ENCODE assay signal across 8 cellular contexts in genomic region chr22:46072981-46073682, GRCh38.
DNase-seq lines count a peak whose midpoint lies in the region; TF ChIP-seq lines count a peak whose summit lies in the region.

No MANE protein-coding gene starts in this region.

- POLR2A ChIA-PET in HEK293 (lab: Yijun Ruan, JAX): interaction anchor here (0.7 to 3.4 kb wide), 10 partner anchors 11 to 222 kb away, joined by 3 to 25 read pairs (median 5); no protein-coding TSS in a partner anchor

- no peaks in the 10 kb centered on the region for H3K36me3 Mint-ChIP-seq in glutamatergic neuron (ENCODE audit: unreplicated experiment)

- H3K4me3 ChIP-seq in HEK293 (ENCODE audit: low read depth, low read length): peak overlapping the region; percentile 99
- H3K4me3 ChIP-seq in WERI-Rb-1 (ENCODE audit: low read depth, low read length): peak overlapping the region; percentile 73
- peak overlapping the region; percentile 96 for H3K4me3 ChIP-seq in left ventricle myocardium inferior
- H3K4me3 ChIP-seq in smooth muscle cell: peak overlapping the region; percentile 82

- H3K4me3 Mint-ChIP-seq in glutamatergic neuron (ENCODE audit: unreplicated experiment): no peak overlapping the region

- H3K9ac ChIP-seq in smooth muscle cell (ENCODE audit: low read depth): no peak overlapping the region

- H3K4me2 ChIP-seq in smooth muscle cell: peak overlapping the region; percentile 81

- 87% methylated on average over 16 of the region's 16 CpGs for WGBS in smooth muscle cell (ENCODE audit: low lambda C conversion rate)

- intact Hi-C loops in left ventricle myocardium inferior (cut with micrococcal nuclease): no loop called here

- CTCF ChIA-PET in HEK293 (lab: Yijun Ruan, JAX): interaction anchor here (1.0 to 2.9 kb wide), 8 partner anchors 25 to 79 kb away, joined by 3 to 40 read pairs (median 5); no protein-coding TSS in a partner anchor

- peaks cover 1% of the 10 kb centered on the region for H3K4me1 Mint-ChIP-seq in glutamatergic neuron (ENCODE audit: low read depth, unreplicated experiment)

- H3K27ac Mint-ChIP-seq in glutamatergic neuron (ENCODE audit: unreplicated experiment): no peak overlapping the region

- TF ChIP-seq CTCF in HEK293 (tag by site-specific recombination; IDR thresholded peaks at IDR 0.05) (no peak), WERI-Rb-1 (IDR thresholded peaks at IDR 0.05; ENCODE audit: low read depth, low read length) (no peak), left ventricle myocardium inferior (IDR thresholded peaks at IDR 0.05; ENCODE audit: borderline replicate concordance) (no peak), smooth muscle cell (IDR thresholded peaks at IDR 0.05; ENCODE audit: borderline replicate concordance, insufficient read depth, poor library complexity, severe bottlenecking) (no peak), glutamatergic neuron (IDR thresholded peaks at IDR 0.05; ENCODE audit: partially characterized antibody, unreplicated experiment) (no peak)

- no peaks in the 10 kb centered on the region for H3K27me3 ChIP-seq in WERI-Rb-1 (ENCODE audit: insufficient read depth, low read depth, severe bottlenecking)
- H3K27me3 ChIP-seq in left ventricle myocardium inferior (ENCODE audit: low read depth): no peaks in the 10 kb centered on the region
- peaks cover 24% of the 10 kb centered on the region for H3K27me3 ChIP-seq in smooth muscle cell (ENCODE audit: low read depth)

- H2AFZ ChIP-seq in smooth muscle cell (ENCODE audit: low read depth): no peak overlapping the region

- peaks cover 40% of the 10 kb centered on the region for H4K20me1 ChIP-seq in smooth muscle cell (ENCODE audit: low read depth)

- H3K36me3 ChIP-seq in HEK293 (ENCODE audit: control insufficient read depth in 2 of 2, insufficient read depth in 1 of 2, low read length in 2 of 2) (peaks cover 5 to 23% of the 10 kb centered on the region in 2 experiments; a peak in 1 of 3 replicates), WERI-Rb-1 (peaks cover 8% of the 10 kb centered on the region), left ventricle myocardium inferior (peaks cover 15% of the 10 kb centered on the region), smooth muscle cell (ENCODE audit: low read depth) (no peaks in the 10 kb centered on the region)

- peaks cover 7% of the 10 kb centered on the region for H3K9me3 Mint-ChIP-seq in glutamatergic neuron (ENCODE audit: unreplicated experiment)

- no peaks in the 10 kb centered on the region for H3K9me3 ChIP-seq in HEK293 (ENCODE audit: control insufficient read depth, insufficient read depth, low read depth, low read length)
- H3K9me3 ChIP-seq in WERI-Rb-1 (ENCODE audit: severe bottlenecking): no peaks in the 10 kb centered on the region
- no peaks in the 10 kb centered on the region for H3K9me3 ChIP-seq in left ventricle myocardium inferior (replicated peaks)
- H3K9me3 ChIP-seq in smooth muscle cell (replicated peaks; ENCODE audit: low read depth): no peaks in the 10 kb centered on the region

- peaks cover 15% of the 10 kb centered on the region for H3K27me3 Mint-ChIP-seq in glutamatergic neuron (ENCODE audit: unreplicated experiment)

- H3F3A ChIP-seq in smooth muscle cell (ENCODE audit: low read depth): peaks cover 8% of the 10 kb centered on the region

- DNase-seq in WERI-Rb-1: no peak
- DNase-seq in left ventricle myocardium inferior: peak; percentile 8
- no peak for DNase-seq in smooth muscle cell (lab: John Stamatoyannopoulos, UW; ENCODE audit: unreplicated experiment)
- DNase-seq in A172 (ENCODE audit: low spot score): no peak
- DNase-seq in glutamatergic neuron: no peak
- no peak for DNase-seq in Ammon's horn (ENCODE audit: low spot score)
- no peak for DNase-seq in NCI-H526 (lab: John Stamatoyannopoulos, UW)

- H3K27ac ChIP-seq in HEK293 (ENCODE audit: extremely low read depth, low read depth, low read length) (peak overlapping the region; percentile 100), WERI-Rb-1 (no peak overlapping the region), left ventricle myocardium inferior (replicated peaks) (peak overlapping the region; percentile 100), smooth muscle cell (ENCODE audit: low read depth) (no peak overlapping the region)

- H3K79me2 ChIP-seq in smooth muscle cell (ENCODE audit: low read depth): peaks cover 3% of the 10 kb centered on the region

- H3K4me1 ChIP-seq in HEK293 (ENCODE audit: control insufficient read depth, insufficient read depth, low read length) (peaks cover 23% of the 10 kb centered on the region), left ventricle myocardium inferior (peaks cover 86% of the 10 kb centered on the region), smooth muscle cell (ENCODE audit: low read depth) (peaks cover 4% of the 10 kb centered on the region)

TF ChIP-seq in HEK293, 187 proteins besides CTCF, POLR2A, EP300 and RAD21 (continues in another document):
- no peak for TF ChIP-seq ZNF660 (tag by site-specific recombination; IDR thresholded peaks at IDR 0.05)
- no peak for TF ChIP-seq GFI1B (tag by site-specific recombination; IDR thresholded peaks at IDR 0.05)
- no peak for TF ChIP-seq ZNF223 (tag by site-specific recombination; IDR thresholded peaks at IDR 0.05)
- peak; percentile 65 for TF ChIP-seq ZIC2 (tag by site-specific recombination; IDR thresholded peaks at IDR 0.05)
- no peak for TF ChIP-seq SALL2 (tag by site-specific recombination; IDR thresholded peaks at IDR 0.05; ENCODE audit: borderline replicate concordance)
- no peak for TF ChIP-seq ZSCAN23 (tag by site-specific recombination; IDR thresholded peaks at IDR 0.05)
- TF ChIP-seq, protein P1, sequence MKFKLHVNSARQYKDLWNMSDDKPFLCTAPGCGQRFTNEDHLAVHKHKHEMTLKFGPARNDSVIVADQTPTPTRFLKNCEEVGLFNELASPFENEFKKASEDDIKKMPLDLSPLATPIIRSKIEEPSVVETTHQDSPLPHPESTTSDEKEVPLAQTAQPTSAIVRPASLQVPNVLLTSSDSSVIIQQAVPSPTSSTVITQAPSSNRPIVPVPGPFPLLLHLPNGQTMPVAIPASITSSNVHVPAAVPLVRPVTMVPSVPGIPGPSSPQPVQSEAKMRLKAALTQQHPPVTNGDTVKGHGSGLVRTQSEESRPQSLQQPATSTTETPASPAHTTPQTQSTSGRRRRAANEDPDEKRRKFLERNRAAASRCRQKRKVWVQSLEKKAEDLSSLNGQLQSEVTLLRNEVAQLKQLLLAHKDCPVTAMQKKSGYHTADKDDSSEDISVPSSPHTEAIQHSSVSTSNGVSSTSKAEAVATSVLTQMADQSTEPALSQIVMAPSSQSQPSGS (tag by site-specific recombination; IDR thresholded peaks at IDR 0.05; ENCODE audit: low read depth): no peak
- TF ChIP-seq, protein P2, sequence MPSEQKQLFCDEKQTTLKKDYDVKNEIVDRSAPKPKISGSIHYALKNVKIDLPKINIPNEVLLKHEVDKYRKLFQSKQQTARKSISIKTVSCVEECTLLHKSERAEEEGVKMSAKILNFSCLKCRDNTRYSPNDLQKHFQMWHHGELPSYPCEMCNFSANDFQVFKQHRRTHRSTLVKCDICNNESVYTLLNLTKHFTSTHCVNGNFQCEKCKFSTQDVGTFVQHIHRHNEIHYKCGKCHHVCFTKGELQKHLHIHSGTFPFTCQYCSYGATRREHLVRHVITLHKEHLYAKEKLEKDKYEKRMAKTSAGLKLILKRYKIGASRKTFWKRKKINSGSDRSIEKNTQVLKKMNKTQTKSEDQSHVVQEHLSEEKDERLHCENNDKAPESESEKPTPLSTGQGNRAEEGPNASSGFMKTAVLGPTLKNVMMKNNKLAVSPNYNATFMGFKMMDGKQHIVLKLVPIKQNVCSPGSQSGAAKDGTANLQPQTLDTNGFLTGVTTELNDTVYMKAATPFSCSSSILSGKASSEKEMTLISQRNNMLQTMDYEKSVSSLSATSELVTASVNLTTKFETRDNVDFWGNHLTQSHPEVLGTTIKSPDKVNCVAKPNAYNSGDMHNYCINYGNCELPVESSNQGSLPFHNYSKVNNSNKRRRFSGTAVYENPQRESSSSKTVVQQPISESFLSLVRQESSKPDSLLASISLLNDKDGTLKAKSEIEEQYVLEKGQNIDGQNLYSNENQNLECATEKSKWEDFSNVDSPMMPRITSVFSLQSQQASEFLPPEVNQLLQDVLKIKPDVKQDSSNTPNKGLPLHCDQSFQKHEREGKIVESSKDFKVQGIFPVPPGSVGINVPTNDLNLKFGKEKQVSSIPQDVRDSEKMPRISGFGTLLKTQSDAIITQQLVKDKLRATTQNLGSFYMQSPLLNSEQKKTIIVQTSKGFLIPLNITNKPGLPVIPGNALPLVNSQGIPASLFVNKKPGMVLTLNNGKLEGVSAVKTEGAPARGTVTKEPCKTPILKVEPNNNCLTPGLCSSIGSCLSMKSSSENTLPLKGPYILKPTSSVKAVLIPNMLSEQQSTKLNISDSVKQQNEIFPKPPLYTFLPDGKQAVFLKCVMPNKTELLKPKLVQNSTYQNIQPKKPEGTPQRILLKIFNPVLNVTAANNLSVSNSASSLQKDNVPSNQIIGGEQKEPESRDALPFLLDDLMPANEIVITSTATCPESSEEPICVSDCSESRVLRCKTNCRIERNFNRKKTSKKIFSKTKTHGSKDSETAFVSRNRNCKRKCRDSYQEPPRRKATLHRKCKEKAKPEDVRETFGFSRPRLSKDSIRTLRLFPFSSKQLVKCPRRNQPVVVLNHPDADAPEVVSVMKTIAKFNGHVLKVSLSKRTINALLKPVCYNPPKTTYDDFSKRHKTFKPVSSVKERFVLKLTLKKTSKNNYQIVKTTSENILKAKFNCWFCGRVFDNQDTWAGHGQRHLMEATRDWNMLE (tag by site-specific recombination; conservative IDR thresholded peaks at IDR 0.05; ENCODE audit: low read depth): no peak
- TF ChIP-seq ZNF561 (tag by site-specific recombination; IDR thresholded peaks at IDR 0.05; ENCODE audit: borderline replicate concordance): no peak
- TF ChIP-seq MZF1 (tag by site-specific recombination; IDR thresholded peaks at IDR 0.05; ENCODE audit: borderline replicate concordance): no peak
- TF ChIP-seq ZNF121 (tag by site-specific recombination; IDR thresholded peaks at IDR 0.05): no peak
- peak; percentile 14; the same call in 1 of the 2 replicates for TF ChIP-seq SP7 (tag by site-specific recombination; IDR thresholded peaks at IDR 0.05)

Comparison
In these comparisons a context has a peak if more than half of its experiments do, and no peak if none do; other contexts are left out.
1. H3K27ac ChIP-seq: peak in HEK293 (single experiment) and left ventricle myocardium inferior (single experiment); none in WERI-Rb-1 (single experiment) and smooth muscle cell (single experiment).
2. Peak in every context shown above with its lines, with median percentiles within 50 percentile points of each other: H3K4me3 ChIP-seq.